24 cellular contexts compared by ENCODE assay signal in genomic region chr4:41815478-41815877, GRCh38.
"Had no signal": no experiment of that assay in that cellular context is flagged by ENCODE, and none has a peak within 500 bp of the region (broad histone marks: within the 10 kb centered on the region; RNA-seq: fewer than 3 reads in every experiment).

No MANE protein-coding gene starts in this region.

- H3K36me3 Mint-ChIP-seq: stimulated activated memory B cell treated with anti-CD40 and anti-IgM and Interleukin-4, amounts not matched to agents 10 μg/mL and 1 μg/mL and 100 μg/mL, for 72 hours; type B pancreatic cell had no signal

- H3K9me3 Mint-ChIP-seq: effector memory CD8-positive, alpha-beta T cell; nephron progenitor cell; type B pancreatic cell had no signal

- ATAC-seq: effector memory CD8-positive, alpha-beta T cell; gastroesophageal sphincter; heart left ventricle; left lobe of liver; naive thymus-derived CD8-positive, alpha-beta T cell; right cardiac atrium; stimulated activated memory B cell treated with anti-CD40 and anti-IgM and Interleukin-4, amounts not matched to agents 10 μg/mL and 1 μg/mL and 100 μg/mL, for 72 hours; stimulated activated naive CD8-positive, alpha-beta T cell treated with anti-CD3 and anti-CD28 coated beads, Interleukin-15, Interleukin-2, amounts not matched to agents 100 U/mL and 50 U/mL, for 24 hours had no signal

- H3K36me3 ChIP-seq: gastroesophageal sphincter, heart left ventricle, prostate gland, spleen, tibial artery had no signal

- H3K9me3 ChIP-seq: heart left ventricle, prostate gland, testis, tibial artery had no signal

- H3K4me2 ChIP-seq: hepatocyte had no signal

- H3K4me3 Mint-ChIP-seq: effector memory CD8-positive, alpha-beta T cell; naive thymus-derived CD8-positive, alpha-beta T cell; nephron progenitor cell; stimulated activated memory B cell treated with anti-CD40 and anti-IgM and Interleukin-4, amounts not matched to agents 10 μg/mL and 1 μg/mL and 100 μg/mL, for 72 hours; type B pancreatic cell had no signal

- FAIRE-seq: endometrium, kidney had no signal

- H3K4me3 ChIP-seq: gastroesophageal sphincter, heart left ventricle, hepatocyte, prostate gland, skin epidermis, spleen, testis, tibial artery had no signal

- H3K79me2 ChIP-seq: hepatocyte had no signal

- H3K4me1 Mint-ChIP-seq: naive thymus-derived CD8-positive, alpha-beta T cell; nephron progenitor cell; stimulated activated memory B cell treated with anti-CD40 and anti-IgM and Interleukin-4, amounts not matched to agents 10 μg/mL and 1 μg/mL and 100 μg/mL, for 72 hours had no signal

- DNase-seq: cortex of kidney; effector memory CD8-positive, alpha-beta T cell; heart left ventricle; kidney; mesendoderm; midbrain; naive thymus-derived CD8-positive, alpha-beta T cell; nephron progenitor cell; nucleus accumbens; right cardiac atrium; spleen; stimulated activated CD4-positive, alpha-beta T cell treated with anti-CD3 and anti-CD28 coated beads, Interleukin-4, amount 100 ng/mL, for 4 hours; stimulated activated naive CD8-positive, alpha-beta T cell treated with anti-CD3 and anti-CD28 coated beads, Interleukin-15, Interleukin-2, amounts not matched to agents 100 U/mL and 50 U/mL, for 24 hours; substantia nigra; testis; tibial artery had no signal

- H3K4me1 ChIP-seq: gastroesophageal sphincter, heart left ventricle, prostate gland, spleen, testis, tibial artery had no signal

- H3K27ac Mint-ChIP-seq: effector memory CD8-positive, alpha-beta T cell; nephron progenitor cell; stimulated activated memory B cell treated with anti-CD40 and anti-IgM and Interleukin-4, amounts not matched to agents 10 μg/mL and 1 μg/mL and 100 μg/mL, for 72 hours; type B pancreatic cell had no signal

- H2AFZ ChIP-seq: hepatocyte had no signal

- H3K27me3 ChIP-seq: testis had no signal

- H3K27ac ChIP-seq: gastroesophageal sphincter, heart left ventricle, hepatocyte, prostate gland, skin epidermis, spleen, testis, tibial artery had no signal
